In the genomic region with DNA sequence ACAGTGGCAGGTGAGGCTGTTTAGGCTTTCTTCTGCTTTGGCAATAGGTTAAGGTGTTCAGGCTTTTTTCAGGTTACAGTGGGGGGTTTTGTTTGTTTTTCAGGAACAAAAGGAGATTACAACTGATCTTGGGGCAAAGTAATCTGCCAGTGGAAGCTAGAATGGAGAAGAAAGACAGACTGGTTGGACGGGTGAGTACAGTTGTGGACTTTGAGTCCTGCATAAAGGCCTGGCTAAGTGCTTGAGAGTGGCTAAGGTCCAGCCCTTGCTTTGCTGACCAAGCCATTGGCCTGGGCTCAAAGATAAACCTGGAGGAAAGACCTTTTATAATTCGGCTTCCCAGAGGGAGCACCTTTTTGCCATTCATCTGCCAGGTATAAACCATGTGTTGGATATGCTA, we compare ENCODE assay signal across 1 cellular context.
TF ChIP-seq lines count a peak whose summit lies in the region.

No MANE protein-coding gene starts in this region.

TF ChIP-seq in HEK293T, 16 proteins besides CTCF, POLR2A, EP300 and RAD21 (continued from another document):
- TF ChIP-seq, protein P1, sequence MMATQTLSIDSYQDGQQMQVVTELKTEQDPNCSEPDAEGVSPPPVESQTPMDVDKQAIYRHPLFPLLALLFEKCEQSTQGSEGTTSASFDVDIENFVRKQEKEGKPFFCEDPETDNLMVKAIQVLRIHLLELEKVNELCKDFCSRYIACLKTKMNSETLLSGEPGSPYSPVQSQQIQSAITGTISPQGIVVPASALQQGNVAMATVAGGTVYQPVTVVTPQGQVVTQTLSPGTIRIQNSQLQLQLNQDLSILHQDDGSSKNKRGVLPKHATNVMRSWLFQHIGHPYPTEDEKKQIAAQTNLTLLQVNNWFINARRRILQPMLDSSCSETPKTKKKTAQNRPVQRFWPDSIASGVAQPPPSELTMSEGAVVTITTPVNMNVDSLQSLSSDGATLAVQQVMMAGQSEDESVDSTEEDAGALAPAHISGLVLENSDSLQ (IDR thresholded peaks at IDR 0.05): no peak
- TF ChIP-seq SUZ12 (IDR thresholded peaks at IDR 0.05) (no peak), CTBP1 (IDR thresholded peaks at IDR 0.05; ENCODE audit: borderline replicate concordance) (no peak), ZNF384 (IDR thresholded peaks at IDR 0.05) (no peak)
